ENCODE assay signal across 8 cellular contexts in the genomic region with DNA sequence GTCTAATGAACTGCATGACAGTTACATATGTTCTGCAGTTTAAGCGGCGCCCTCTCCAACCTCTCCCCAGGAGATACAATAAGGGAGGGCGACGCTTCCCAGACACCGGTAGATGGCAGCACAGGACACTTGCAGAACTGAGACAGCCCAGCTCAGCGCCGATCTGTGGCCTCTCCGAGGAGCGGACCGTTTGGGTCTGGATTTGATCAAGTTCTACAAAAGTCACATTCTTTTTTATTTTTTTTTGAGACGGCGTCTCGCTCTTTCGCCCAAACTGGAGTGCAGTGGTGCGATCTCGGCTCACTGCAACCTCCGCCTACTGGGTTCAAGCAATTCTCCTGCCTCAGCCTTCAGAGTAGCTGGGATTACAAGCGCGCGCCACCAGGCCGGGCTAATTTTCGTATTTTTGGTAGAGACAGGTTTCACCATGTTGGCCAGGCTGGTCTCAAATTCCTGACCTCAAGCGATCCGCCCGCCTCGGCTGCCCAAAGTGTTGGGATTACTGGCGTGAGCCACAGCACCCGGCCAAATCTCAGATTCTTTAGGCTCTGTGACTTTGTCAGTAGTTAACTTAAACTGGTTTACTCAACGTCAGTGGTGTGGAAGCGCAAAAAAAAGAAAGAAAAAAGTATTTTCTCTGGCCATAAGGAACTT. TPM values are rescaled to one million over a fixed set of nuclear protein-coding genes. Genes with fewer than 3 reads are reported as not detected.
DNase-seq lines count a peak whose midpoint lies in the region; ATAC-seq and TF ChIP-seq lines count a peak whose summit lies in the region.

No MANE protein-coding gene starts in this region.

- no peaks in the 10 kb centered on the region for H3K27me3 ChIP-seq in parathyroid adenoma (ENCODE audit: control insufficient read depth, insufficient read depth, low read length)
- H3K27me3 ChIP-seq in thyroid gland, result no peaks in the 10 kb centered on the region

- peak overlapping the region; percentile 73 for H3K4me2 ChIP-seq in parathyroid adenoma (ENCODE audit: low read length)

- peak overlapping the region; percentile 94 for H3K27ac Mint-ChIP-seq in HFFc6
- peak overlapping the region; percentile 88 for H3K27ac Mint-ChIP-seq in activated naive CD8-positive, alpha-beta T cell treated with anti-CD3 and anti-CD28 coated beads for 36 hours

- H3K9me3 ChIP-seq in parathyroid adenoma (ENCODE audit: control insufficient read depth, low read length) (no peaks in the 10 kb centered on the region), thyroid gland (no peaks in the 10 kb centered on the region)

- H3K36me3 ChIP-seq in parathyroid adenoma (ENCODE audit: control insufficient read depth, insufficient read depth, low read length) (no peaks in the 10 kb centered on the region), thyroid gland (no peaks in the 10 kb centered on the region)

- peaks cover 40% of the 10 kb centered on the region for H3K4me1 Mint-ChIP-seq in HFFc6 (ENCODE audit: low read depth)
- peaks cover 34% of the 10 kb centered on the region for H3K4me1 Mint-ChIP-seq in activated naive CD8-positive, alpha-beta T cell treated with anti-CD3 and anti-CD28 coated beads for 36 hours

- peaks cover 2% of the 10 kb centered on the region for H3K79me2 ChIP-seq in parathyroid adenoma

- TF ChIP-seq CTCF in HFFc6 (IDR thresholded peaks at IDR 0.05), result peak; percentile 95
- peak; percentile 86 for TF ChIP-seq CTCF in parathyroid adenoma (IDR thresholded peaks at IDR 0.05)
- TF ChIP-seq CTCF in thyroid gland (IDR thresholded peaks at IDR 0.05), result peak; percentile 82 to 98 (median 93)

- H3K27me3 Mint-ChIP-seq in HFFc6 (ENCODE audit: insufficient read depth), result peaks cover 4% of the 10 kb centered on the region; the same call in 1 of the 2 replicates
- H3K27me3 Mint-ChIP-seq in activated naive CD8-positive, alpha-beta T cell treated with anti-CD3 and anti-CD28 coated beads for 36 hours, result no peaks in the 10 kb centered on the region

- ATAC-seq in Right ventricle myocardium superior (ENCODE audit: poor library complexity), result peak; percentile 86

- H2AFZ ChIP-seq in parathyroid adenoma, result peak overlapping the region; percentile 86

- H3K27ac ChIP-seq in parathyroid adenoma (peak overlapping the region; percentile 90), thyroid gland (peak overlapping the region; percentile 20 to 92 (median 85))

- no peak overlapping the region for H3K9ac ChIP-seq in parathyroid adenoma

- no peak for TF ChIP-seq POLR2A in thyroid gland (IDR thresholded peaks at IDR 0.05)

- H3K4me1 ChIP-seq in parathyroid adenoma, result peaks cover 5% of the 10 kb centered on the region
- H3K4me1 ChIP-seq in thyroid gland, result peaks cover 20 to 38% of the 10 kb centered on the region in 2 donors

- peak overlapping the region; percentile 52 for H3K4me3 ChIP-seq in parathyroid adenoma (ENCODE audit: low read depth, low read length)
- peak overlapping the region in 1 of 3 donors; percentile 42 for H3K4me3 ChIP-seq in thyroid gland (replicated peaks in 1 of 3)

- no peaks in the 10 kb centered on the region for H3K9me3 Mint-ChIP-seq in HFFc6
- peaks cover 2% of the 10 kb centered on the region for H3K9me3 Mint-ChIP-seq in activated naive CD8-positive, alpha-beta T cell treated with anti-CD3 and anti-CD28 coated beads for 36 hours

- 17 to 18% methylated on average over 30 of the region's 30 CpGs for WGBS in thyroid gland, 2 donors

- peak overlapping the region; percentile 93 for H3K4me3 Mint-ChIP-seq in HFFc6
- peak overlapping the region; percentile 92 for H3K4me3 Mint-ChIP-seq in activated naive CD8-positive, alpha-beta T cell treated with anti-CD3 and anti-CD28 coated beads for 36 hours

- H3K36me3 Mint-ChIP-seq in HFFc6 (ENCODE audit: low read depth), result peaks cover 5% of the 10 kb centered on the region
- H3K36me3 Mint-ChIP-seq in activated naive CD8-positive, alpha-beta T cell treated with anti-CD3 and anti-CD28 coated beads for 36 hours, result no peaks in the 10 kb centered on the region

- DNase-seq in GDM1 (lab: John Stamatoyannopoulos, UW) (peak; percentile 75), HFFc6 (peak; percentile 92), NCI-H1048 (lab: John Stamatoyannopoulos, UW) (peak; percentile 77), SKM-1 (lab: John Stamatoyannopoulos, UW; ENCODE audit: unreplicated experiment) (peak; percentile 76), Right ventricle myocardium superior (peak; percentile 93), thyroid gland (peak; percentile 93 to 95)
- peak; percentile 83 for DNase-seq in activated naive CD8-positive, alpha-beta T cell treated with anti-CD3 and anti-CD28 coated beads for 36 hours

- intact Hi-C loops in Right ventricle myocardium superior (cut with DNase I), result loop anchor here (2.0 to 10.0 kb wide), 3 partner anchors 48 to 360 kb away; partner anchors contain the start of gene UNC13B
- intact Hi-C loops in thyroid gland (cut with DNase I), result loop anchor here (2.0 to 10.0 kb wide), 3 partner anchors 140 to 438 kb away; no protein-coding TSS in a partner anchor

RNA-seq across cellular contexts. Expression of gene ATOSB, which starts 1.4 kb away (rescaled TPM):
- total RNA-seq in HFFc6 (2021; fragmentation: NEBNext Ultra II Directional; extraction: Animal tissue kit (Norgen Biotek cat#: 25700)), result 10 to 100 TPM; 45.9 to 56.5 (median 49.5) TPM
- total RNA-seq in activated naive CD8-positive, alpha-beta T cell treated with anti-CD3 and anti-CD28 coated beads for 36 hours, result 1 to 10 TPM; 3.8 to 4.1 TPM
- 12.9 TPM for total RNA-seq in Right ventricle myocardium superior
- total RNA-seq in thyroid gland, result 10 to 100 TPM in 2 of 4 donors, 1 to 10 TPM in 2; 7.8 to 21.0 (median 11.8) TPM

RNA-seq across cellular contexts. Expression of gene STOML2, which starts 14.1 kb away (rescaled TPM):
- total RNA-seq in HFFc6 (2021; fragmentation: NEBNext Ultra II Directional; extraction: Animal tissue kit (Norgen Biotek cat#: 25700)), result 100 to 1,000 TPM; 118 to 139 (median 123) TPM
- 100 to 1,000 TPM; 260 to 271 TPM for total RNA-seq in activated naive CD8-positive, alpha-beta T cell treated with anti-CD3 and anti-CD28 coated beads for 36 hours
- total RNA-seq in Right ventricle myocardium superior, result 152 TPM
- 100 to 1,000 TPM in 1 of 4 donors, 10 to 100 TPM in 3; 72.5 to 130 (median 99.8) TPM for total RNA-seq in thyroid gland

RNA-seq across cellular contexts. Expression of gene PIGO, which starts 20.6 kb away (rescaled TPM):
- 10 to 100 TPM; 23.0 to 30.3 (median 28.3) TPM for total RNA-seq in HFFc6 (2021; fragmentation: NEBNext Ultra II Directional; extraction: Animal tissue kit (Norgen Biotek cat#: 25700))
- total RNA-seq in activated naive CD8-positive, alpha-beta T cell treated with anti-CD3 and anti-CD28 coated beads for 36 hours, result 10 to 100 TPM; 24.3 to 25.4 TPM
- total RNA-seq in Right ventricle myocardium superior (8.2 TPM), thyroid gland (10 to 100 TPM; 20.8 to 50.5 (median 39.4) TPM)

RNA-seq across cellular contexts. Expression of gene FANCG, which starts 37.3 kb away (rescaled TPM):
- 10 to 100 TPM; 17.8 to 30.0 (median 28.3) TPM for total RNA-seq in HFFc6 (2021; fragmentation: NEBNext Ultra II Directional; extraction: Animal tissue kit (Norgen Biotek cat#: 25700))
- total RNA-seq in activated naive CD8-positive, alpha-beta T cell treated with anti-CD3 and anti-CD28 coated beads for 36 hours, result 100 to 1,000 TPM in 1 of 2 experiments, 10 to 100 TPM in 1; 92.8 to 113 TPM
- total RNA-seq in Right ventricle myocardium superior (4.8 TPM), thyroid gland (10 to 100 TPM in 3 of 4 donors, 1 to 10 TPM in 1; 8.6 to 13.8 (median 11.8) TPM)

RNA-seq across cellular contexts. Expression of gene VCP, which starts 44.6 kb away (rescaled TPM):
- 100 to 1,000 TPM; 324 to 457 (median 374) TPM for total RNA-seq in HFFc6 (2021; fragmentation: NEBNext Ultra II Directional; extraction: Animal tissue kit (Norgen Biotek cat#: 25700))
- total RNA-seq in activated naive CD8-positive, alpha-beta T cell treated with anti-CD3 and anti-CD28 coated beads for 36 hours, result 100 to 1,000 TPM; 264 to 289 TPM
- total RNA-seq in Right ventricle myocardium superior, result 217 TPM
- total RNA-seq in thyroid gland, result 100 to 1,000 TPM; 150 to 260 (median 233) TPM
